ENCODE assay signal across 13 cellular contexts in genomic region chr4:9169791-9170459, GRCh38. TPM values are rescaled to one million over a fixed set of nuclear protein-coding genes. Genes with fewer than 3 reads are reported as not detected.
DNase-seq lines count a peak whose midpoint lies in the region; ATAC-seq and TF ChIP-seq lines count a peak whose summit lies in the region.
"Not testable (repeated sequence)": the region's sequence is repeated elsewhere in the genome, so short reads cannot be mapped to it uniquely, and the experiment has no call there.
"Had no signal": no experiment of that assay in that cellular context is flagged by ENCODE, and none has a peak within 500 bp of the region (broad histone marks: within the 10 kb centered on the region; RNA-seq: fewer than 3 reads in every experiment).

Gene FAM90A26, plus strand, starts transcription at chr4:9170409. Its CDS starts 2,764 bp downstream, at chr4:9173173.

- not testable (repeated sequence) for H3K9me3 Mint-ChIP-seq in Calu3 (ENCODE audit: low read depth, unreplicated experiment); activated CD4-positive, alpha-beta T cell treated with anti-CD3 and anti-CD28 coated beads for 36 hours (ENCODE audit: low read depth); MCF 10A (ENCODE audit: unreplicated experiment)

- DNase-seq in Calu3 (peak; percentile 16), MG63 (peak; percentile 53), OCI-LY7 (ENCODE audit: low spot score) (peak; percentile 18), MCF 10A (ENCODE audit: unreplicated experiment) (peak; percentile 24), lower lobe of right lung (peak; percentile 46)
- DNase-seq in activated CD4-positive, alpha-beta T cell treated with anti-CD3 and anti-CD28 coated beads for 36 hours = peak; percentile 18

- H3K4me3 ChIP-seq in MG63; OCI-LY7 (ENCODE audit: low read depth, low read length, poor library complexity, severe bottlenecking); lower lobe of right lung: not testable (repeated sequence)

- not testable (repeated sequence) for H3K36me3 ChIP-seq in MG63; OCI-LY7 (ENCODE audit: insufficient read depth, low read length); lower lobe of right lung

- H3K9me3 ChIP-seq in MG63; OCI-LY7 (ENCODE audit: low read length); lower lobe of right lung: not testable (repeated sequence)

- not testable (repeated sequence) for H3K27me3 ChIP-seq in MG63; lower lobe of right lung (ENCODE audit: low read depth)

- not testable (repeated sequence) for H3K4me2 ChIP-seq in OCI-LY7 (ENCODE audit: low read length)

- H2AFZ ChIP-seq in OCI-LY7 (ENCODE audit: low read length) = not testable (repeated sequence)

- not testable (repeated sequence) for TF ChIP-seq CTCF in Calu3 (IDR thresholded peaks at IDR 0.05; ENCODE audit: unreplicated experiment); OCI-LY7 (conservative IDR thresholded peaks at IDR 0.05; ENCODE audit: low read length); MCF 10A (IDR thresholded peaks at IDR 0.05; ENCODE audit: unreplicated experiment); lower lobe of right lung (IDR thresholded peaks at IDR 0.05)

- not testable (repeated sequence) for H3K4me1 Mint-ChIP-seq in Calu3 (ENCODE audit: low read depth, unreplicated experiment); activated CD4-positive, alpha-beta T cell treated with anti-CD3 and anti-CD28 coated beads for 36 hours; MCF 10A (ENCODE audit: insufficient read depth, unreplicated experiment)

- not testable (repeated sequence) for H3K79me2 ChIP-seq in OCI-LY7 (ENCODE audit: insufficient read depth, low read depth, low read length)

- POLR2A ChIA-PET in OCI-LY7 (lab: Charles Lee); activated CD4-positive, alpha-beta T cell treated with anti-CD3 and anti-CD28 coated beads for 36 hours (lab: Charles Lee); MCF 10A (lab: Yijun Ruan, JAX): not testable (repeated sequence)

- not testable (repeated sequence) for H3K4me1 ChIP-seq in OCI-LY7 (ENCODE audit: insufficient read depth, low read length, poor library complexity, severe bottlenecking); lower lobe of right lung

- H4K20me1 ChIP-seq in OCI-LY7 (ENCODE audit: insufficient read depth, low read length) = not testable (repeated sequence)

- not testable (repeated sequence) for H3K4me3 Mint-ChIP-seq in Calu3 (ENCODE audit: low read depth, unreplicated experiment); activated CD4-positive, alpha-beta T cell treated with anti-CD3 and anti-CD28 coated beads for 36 hours; MCF 10A (ENCODE audit: unreplicated experiment)

- H3K27ac Mint-ChIP-seq in Calu3 (ENCODE audit: unreplicated experiment); activated CD4-positive, alpha-beta T cell treated with anti-CD3 and anti-CD28 coated beads for 36 hours; MCF 10A (ENCODE audit: low read depth, unreplicated experiment): not testable (repeated sequence)

- CTCF ChIA-PET in Calu3 (lab: Charles Lee); OCI-LY7 (lab: Charles Lee; ENCODE audit: unreplicated experiment); activated CD4-positive, alpha-beta T cell treated with anti-CD3 and anti-CD28 coated beads for 36 hours (lab: Charles Lee); MCF 10A (lab: Yijun Ruan, JAX): not testable (repeated sequence)

- intact Hi-C loops in Calu3 (cut with micrococcal nuclease; ENCODE audit: unreplicated experiment); OCI-LY7 (cut with micrococcal nuclease; ENCODE audit: unreplicated experiment); activated CD4-positive, alpha-beta T cell treated with anti-CD3 and anti-CD28 coated beads for 36 hours (cut with DNase I, micrococcal nuclease); MCF 10A (cut with micrococcal nuclease); lower lobe of right lung (cut with DNase I): not testable (repeated sequence)

- not testable (repeated sequence) for H3K9me2 ChIP-seq in OCI-LY7 (ENCODE audit: insufficient read depth, low read length)

- ATAC-seq in activated CD4-positive, alpha-beta T cell treated with anti-CD3 and anti-CD28 coated beads for 36 hours; lower lobe of right lung: not testable (repeated sequence)

- not testable (repeated sequence) for BruUV-seq in Calu3 (replicated peaks; lab: Mats Ljungman, UMichigan); OCI-LY7 (replicated peaks; lab: Mats Ljungman, UMichigan); MCF 10A (replicated peaks; lab: Mats Ljungman, UMichigan)

- H3K36me3 Mint-ChIP-seq in Calu3 (ENCODE audit: insufficient read depth, unreplicated experiment); activated CD4-positive, alpha-beta T cell treated with anti-CD3 and anti-CD28 coated beads for 36 hours (ENCODE audit: low read depth); MCF 10A (ENCODE audit: insufficient read depth, unreplicated experiment): not testable (repeated sequence)

- H3K27me3 Mint-ChIP-seq in Calu3 (ENCODE audit: unreplicated experiment); activated CD4-positive, alpha-beta T cell treated with anti-CD3 and anti-CD28 coated beads for 36 hours; MCF 10A (ENCODE audit: insufficient read depth, unreplicated experiment): not testable (repeated sequence)

- not testable (repeated sequence) for H3K27ac ChIP-seq in OCI-LY7 (ENCODE audit: low read depth, low read length, poor library complexity, severe bottlenecking); lower lobe of right lung

RNA-seq across cellular contexts. Expression of gene FAM90A26, which starts in this region (rescaled TPM):
- total RNA-seq in Calu3 (2022) = not detected in 2 replicates
- total RNA-seq in MG63 (2014; rRNA removed; shearing (Covaris generic); ENCODE audit: low replicate concordance) = not detected in 2 replicates
- not detected in 2 replicates for total RNA-seq in OCI-LY7 (2014; rRNA removed; shearing (Covaris generic))
- total RNA-seq in OCI-LY7 (2022) = not detected in 2 replicates
- not detected for total RNA-seq in activated CD4-positive, alpha-beta T cell treated with anti-CD3 and anti-CD28 coated beads for 36 hours
- not detected in 2 replicates for total RNA-seq in MCF 10A (2022)
- not detected for total RNA-seq in lower lobe of right lung
- total RNA-seq: A172; B cell; Caco-2; CD8-positive, alpha-beta T cell; Daoy; G401; GM12878 had no signal

Comparison
In these comparisons a context has a peak if more than half of its experiments do, and no peak if none do; other contexts are left out.
1. Peak in DNase-seq in Calu3; RNA of the gene not detected or under 1 TPM.
2. Peak in DNase-seq in MG63; RNA of the gene not detected or under 1 TPM.
3. Peak in DNase-seq in OCI-LY7; RNA of the gene not detected or under 1 TPM.
4. Peak in DNase-seq in activated CD4-positive, alpha-beta T cell treated with anti-CD3 and anti-CD28 coated beads for 36 hours; RNA of the gene not detected or under 1 TPM.
5. Peak in DNase-seq in MCF 10A; RNA of the gene not detected or under 1 TPM.
6. Peak in DNase-seq in lower lobe of right lung; RNA of the gene not detected or under 1 TPM.